Comparison of ENCODE assay signal across 22 cellular contexts in the genomic region with DNA sequence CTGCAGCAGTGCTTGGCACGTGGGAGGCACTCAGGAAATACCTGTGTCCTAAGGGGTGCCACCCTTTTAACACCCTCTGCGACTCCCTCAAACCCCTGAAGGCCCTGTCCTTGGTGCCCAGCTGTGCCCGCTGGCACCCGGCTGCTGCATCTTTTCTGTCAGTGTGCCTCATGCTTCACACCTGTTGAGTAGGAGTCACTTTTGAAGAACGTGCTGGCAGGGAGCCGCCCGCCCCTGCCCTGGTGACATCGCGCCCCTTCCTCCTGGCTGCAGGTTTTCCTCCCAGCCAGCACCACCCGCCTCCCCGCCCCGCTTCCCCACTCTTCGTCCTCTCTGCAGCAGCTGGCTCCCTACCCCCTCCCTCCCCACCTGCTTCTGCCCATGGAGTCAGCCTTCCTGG. TPM values are rescaled to one million over a fixed set of nuclear protein-coding genes. Genes with fewer than 3 reads are reported as not detected.
A peak's percentile ranks its signal among the peaks of the same experiment; 100 is the strongest.
DNase-seq lines count a peak whose midpoint lies in the region; ATAC-seq, FAIRE-seq and TF ChIP-seq lines count a peak whose summit lies in the region.
"Had no signal": no experiment of that assay in that cellular context is flagged by ENCODE, and none has a peak within 500 bp of the region (broad histone marks: within the 10 kb centered on the region; RNA-seq: fewer than 3 reads in every experiment).

No MANE protein-coding gene starts in this region.

- no TSS peak for BruUV-seq in K562 (replicated peaks; lab: Mats Ljungman, UMichigan)

- no peak for TF ChIP-seq POLR2A in K562 (conservative IDR thresholded peaks at IDR 0.05)

- no peak overlapping the region for H3K4ac ChIP-seq in neuronal stem cell (ENCODE audit: low read length)

- H3K4me1 ChIP-seq in K562 (replicated peaks in 1 of 2; ENCODE audit: control insufficient read depth in 2 of 2, insufficient read depth in 2 of 2, low read length in 2 of 2) (peaks cover 9 to 47% of the 10 kb centered on the region in 2 experiments), neuronal stem cell (ENCODE audit: control insufficient read depth in 2 of 2, insufficient read depth in 1 of 2, low read depth in 1 of 2, low read length in 2 of 2) (peaks cover 0 to 2% of the 10 kb centered on the region in 2 donors), aorta (ENCODE audit: control insufficient read depth in 1 of 2, insufficient read depth in 2 of 2, low read length in 2 of 2) (no peaks in the 10 kb centered on the region)
- H3K4me1 ChIP-seq: ascending aorta had no signal

- TF ChIP-seq RAD21 in K562 (CRISPR knock-in tag; conservative IDR thresholded peaks at IDR 0.05 in 1 of 2, IDR thresholded peaks at IDR 0.05 in 1 of 2), result no peak

- H2BK12ac ChIP-seq in neuronal stem cell (ENCODE audit: low read length), result no peak overlapping the region

- H4K91ac ChIP-seq in neuronal stem cell (ENCODE audit: low read depth, low read length, poor library complexity), result no peak overlapping the region

- H4K8ac ChIP-seq in neuronal stem cell (ENCODE audit: low read depth, low read length), result no peak overlapping the region

- TF ChIP-seq CTCF in K562 (IDR thresholded peaks at IDR 0.05 in 2 of 3, conservative IDR thresholded peaks at IDR 0.05 in 1 of 3; ENCODE audit: insufficient read depth in 2 of 3, low read depth in 1 of 3, low read length in 3 of 3), result no peak
- no peak for TF ChIP-seq CTCF in foreskin fibroblast (IDR thresholded peaks at IDR 0.05; ENCODE audit: low read depth, low read length)

- H3K9me3 ChIP-seq in K562 (replicated peaks; ENCODE audit: control insufficient read depth, insufficient read depth, low read depth, low read length) (no peaks in the 10 kb centered on the region), neuronal stem cell (replicated peaks in 1 of 2; ENCODE audit: control insufficient read depth in 2 of 2, insufficient read depth in 1 of 2, low read depth in 1 of 2, low read length in 2 of 2) (no peaks in the 10 kb centered on the region), aorta (ENCODE audit: control insufficient read depth, low read length) (no peaks in the 10 kb centered on the region)
- H3K9me3 ChIP-seq: A549, ascending aorta had no signal

- H3K79me2 ChIP-seq in K562 (ENCODE audit: control insufficient read depth, insufficient read depth, low read length), result no peaks in the 10 kb centered on the region

- no peaks in the 10 kb centered on the region for H3K27me3 ChIP-seq in K562 (ENCODE audit: control insufficient read depth in 2 of 2, insufficient read depth in 2 of 2, low read length in 2 of 2)
- H3K27me3 ChIP-seq in neuronal stem cell (ENCODE audit: control insufficient read depth in 3 of 3, insufficient read depth in 3 of 3, low read depth in 1 of 3, low read length in 3 of 3), result no peaks in the 10 kb centered on the region
- H3K27me3 ChIP-seq in aorta (ENCODE audit: control insufficient read depth in 1 of 2, insufficient read depth in 2 of 2, low read length in 1 of 2), result no peaks in the 10 kb centered on the region
- H3K27me3 ChIP-seq: ascending aorta had no signal

- 85% methylated on average over 10 of the region's 13 CpGs for whole genome bisulfite sequencing in K562 (ENCODE audit: insufficient coverage, low coverage, missing lambda C conversion rate)
- WGBS in neuronal stem cell (ENCODE audit: extremely low coverage in 2 of 2, insufficient read length in 2 of 2, insufficient replicate concordance in 1 of 2), 2 donors, result no CpG with 5 or more reads among the region's 13 CpGs
- 85 to 89% methylated on average over 11 to 13 of the region's 13 CpGs for WGBS in aorta, 2 donors

- ATAC-seq in Right ventricle myocardium inferior (peak; percentile 15), left ventricle myocardium superior (no peak), K562 (no peak), aorta (ENCODE audit: low FRiP score) (peak; percentile 8), HG02610 (IDR thresholded peaks at IDR 0.05; ENCODE audit: unreplicated experiment) (no peak)

- no peak for DNase-seq in Right ventricle myocardium inferior (ENCODE audit: missing footprints)
- DNase-seq in left ventricle myocardium superior, result no peak
- DNase-seq in K562 (ENCODE audit: extremely low read depth in 1 of 4, low spot score in 3 of 4), result no peak
- no peak for DNase-seq in neuronal stem cell (ENCODE audit: low spot score)
- DNase-seq in aorta, result no peak
- DNase-seq in foreskin fibroblast, result no peak
- DNase-seq in AG08396 (ENCODE audit: low spot score), result no peak
- DNase-seq: activated CD4-positive, alpha-beta T cell treated with anti-CD3 and anti-CD28 coated beads for 4 hours; activated CD8-positive, alpha-beta memory T cell treated with anti-CD3 and anti-CD28 coated beads, Interleukin-2, amount 50 U/mL, for 4 hours; activated gamma-delta T cell treated with Interleukin-2 at 50 U/mL for 16 hours; EL; mesendoderm; NCI-H1436; NCI-H345; NK-92 treated with Interleukin-12 subunit alpha and Interleukin-12 subunit beta, amount 100 ng/mL, for 24 hours; T-helper 9 cell had no signal

- intact Hi-C loops in Right ventricle myocardium inferior (cut with DNase I) (loop anchor here (2.0 kb wide), 1 partner anchor 13 kb away; no protein-coding TSS in a partner anchor), left ventricle myocardium superior (cut with micrococcal nuclease) (no loop called here), K562 (cut with micrococcal nuclease) (no loop called here), aorta (cut with DNase I) (no loop called here)

- POLR2A ChIA-PET in K562 (lab: Yijun Ruan, JAX), result interaction anchor here (0.5 to 12.2 kb wide), 12 partner anchors 9 to 1173 kb away, joined by 3 to 185 read pairs (median 6); partner anchors contain the start of genes MALAT1 and NEAT1

- peak overlapping the region; percentile 43 for H3K23ac ChIP-seq in neuronal stem cell (ENCODE audit: low read depth, low read length, poor library complexity)

- H3K79me1 ChIP-seq in neuronal stem cell (ENCODE audit: low read depth, low read length), result peaks cover 5% of the 10 kb centered on the region

- H3K4me2 ChIP-seq in K562 (ENCODE audit: insufficient read depth, low read length), result no peak overlapping the region
- no peak overlapping the region for H3K4me2 ChIP-seq in neuronal stem cell (ENCODE audit: insufficient read depth, low read length, poor library complexity, severe bottlenecking)
- H3K4me2 ChIP-seq: A549 had no signal

- no peak overlapping the region for H2AFZ ChIP-seq in K562 (ENCODE audit: low read depth, low read length)
- no peak overlapping the region for H2AFZ ChIP-seq in neuronal stem cell (ENCODE audit: low read length)

- no peak overlapping the region for H2AK5ac ChIP-seq in neuronal stem cell (ENCODE audit: low read depth, low read length)

- TF ChIP-seq EP300 in K562 (IDR thresholded peaks at IDR 0.05; ENCODE audit: low read length), result no peak

- H2BK15ac ChIP-seq in neuronal stem cell (ENCODE audit: low read length), result no peak overlapping the region

- peak overlapping the region in 1 of 2 experiments; percentile 75; a peak in 2 of 4 replicates for H3K9ac ChIP-seq in K562 (ENCODE audit: insufficient read depth in 1 of 2, low read depth in 2 of 2, low read length in 2 of 2)
- H3K9ac ChIP-seq in neuronal stem cell (ENCODE audit: low read depth, low read length, poor library complexity), result no peak overlapping the region

- CTCF ChIA-PET in K562 (lab: Yijun Ruan, JAX; ENCODE audit: low intra/inter-chr PET ratio), result no interaction called here

- no peaks in the 10 kb centered on the region for H3K9me1 ChIP-seq in K562 (ENCODE audit: control insufficient read depth, insufficient read depth, low read length)

- FAIRE-seq in K562 (lab: Jason Lieb, UNC), result no peak
- FAIRE-seq: A549, colon, frontal cortex had no signal

- no peak overlapping the region for H3K18ac ChIP-seq in neuronal stem cell (ENCODE audit: low read length)

- H2BK120ac ChIP-seq in neuronal stem cell (ENCODE audit: low read depth, low read length), result no peak overlapping the region

- peaks cover 80% of the 10 kb centered on the region for H3K36me3 ChIP-seq in K562 (ENCODE audit: control insufficient read depth, insufficient read depth, low read length)
- peaks cover 12 to 57% of the 10 kb centered on the region in 2 donors for H3K36me3 ChIP-seq in neuronal stem cell (replicated peaks in 1 of 2; ENCODE audit: control insufficient read depth in 2 of 2, insufficient read depth in 2 of 2, low read length in 2 of 2)
- H3K36me3 ChIP-seq in aorta (ENCODE audit: control insufficient read depth in 1 of 2, insufficient read depth in 2 of 2, low read length in 1 of 2), result peaks cover 0 to 2% of the 10 kb centered on the region in 2 donors

- in situ Hi-C loops in K562 (cut with MboI), result no loop called here

- 0 out of 2 replicates have a peak, but pooled peaks cover 4% of the 10 kb centered on the region for H4K20me1 ChIP-seq in K562 (replicated peaks; ENCODE audit: control insufficient read depth, insufficient read depth, low read length)

- H2BK5ac ChIP-seq in neuronal stem cell (ENCODE audit: low read length), result no peak overlapping the region

- H3K4me3 ChIP-seq in K562 (no peak overlapping the region), neuronal stem cell (ENCODE audit: low read length in 2 of 2) (no peak overlapping the region), aorta (ENCODE audit: low read length in 2 of 2) (no peak overlapping the region), foreskin fibroblast (ENCODE audit: low read depth in 1 of 2, low read length in 2 of 2) (no peak overlapping the region)
- H3K4me3 ChIP-seq: A549, ascending aorta had no signal

- no peak overlapping the region for H3K14ac ChIP-seq in neuronal stem cell (ENCODE audit: low read length)

- peak overlapping the region; percentile 33; the same call in 1 of the 3 replicates for H3K27ac ChIP-seq in K562 (ENCODE audit: extremely low read depth, low read depth, low read length)
- H3K27ac ChIP-seq in neuronal stem cell (replicated peaks; ENCODE audit: low read length), result no peak overlapping the region
- no peak overlapping the region for H3K27ac ChIP-seq in aorta (ENCODE audit: low read depth in 1 of 2, low read length in 2 of 2)
- H3K27ac ChIP-seq: A549, ascending aorta had no signal

RNA-seq across cellular contexts. Expression of gene FRMD8, which starts 17.8 kb away (rescaled TPM):
- total RNA-seq in Right ventricle myocardium inferior (8.2 TPM), left ventricle myocardium superior (9.7 TPM), K562 (2014; rRNA removed) (34.6 and 46.5 TPM in 2 replicates), K562 (2014; rRNA removed; fragmentation: Illumina TruSeq; extraction: Trizol) (6.2 and 8.6 TPM in 2 replicates), K562 (2015; rRNA removed; fragmentation: Illumina TruSeq; extraction: Trizol) (15.0 and 15.8 TPM in 2 replicates), K562 (2021) (44.2 and 54.5 TPM in 2 replicates), aorta (10 to 100 TPM; 27.8 to 39.5 TPM)
- total RNA-seq in K562 (2011; cell fraction: chromatin; rRNA removed; ENCODE audit: low replicate concordance), result 28.5 and 83.6 TPM in 2 replicates
- total RNA-seq in K562 (2011; cell fraction: nucleolus; rRNA removed), result 89.6 and 96.9 TPM in 2 replicates
- 32.8 and 36.5 TPM in 2 replicates for total RNA-seq in K562 (2011; cell fraction: nucleoplasm; rRNA removed)
- polyA plus RNA-seq in K562 (2011; rRNA removed) (16.0 and 19.9 TPM in 2 replicates), K562 (2014; fragmentation: Illumina TruSeq; extraction: Trizol) (12.0 and 19.4 TPM in 2 replicates), K562 (2014; fragmentation: Nextera tagmentation; extraction: Ambion mirVana) (1 to 10 TPM; 4.5 to 5.0 TPM), K562 (2014; rRNA removed) (33.4 and 41.7 TPM in 2 replicates), aorta (10 to 100 TPM; 16.8 to 19.2 TPM)
- 24.0 and 43.0 TPM in 2 replicates for polyA plus RNA-seq in K562 (2011; cell fraction: cytosol; rRNA removed)
- 25.1 and 46.6 TPM in 2 replicates for polyA plus RNA-seq in K562 (2011; cell fraction: nucleus; rRNA removed)
- polyA plus RNA-seq in K562 (2012), result 21.4 and 22.5 TPM in 2 replicates
- 8.4 and 13.5 TPM in 2 replicates for polyA minus RNA-seq in K562 (2011; rRNA and poly(A)+ RNA removed)
- polyA minus RNA-seq in K562 (2011; cell fraction: cytosol; rRNA and poly(A)+ RNA removed), result 21.0 and 21.1 TPM in 2 replicates
- 28.1 and 34.6 TPM in 2 replicates for polyA minus RNA-seq in K562 (2011; cell fraction: nucleus; rRNA and poly(A)+ RNA removed)
- 5.9 TPM for polyA plus RNA-seq in neuronal stem cell (2013, experiment 1 of 2)
- polyA plus RNA-seq in neuronal stem cell (2013, experiment 2 of 2), result 6.1 TPM

RNA-seq across cellular contexts. Expression of gene NEAT1, which starts 18.4 kb away (rescaled TPM):
- total RNA-seq in Right ventricle myocardium inferior, result 457 TPM
- 508 TPM for total RNA-seq in left ventricle myocardium superior
- 684 and 1,510 TPM in 2 replicates for total RNA-seq in K562 (2011; cell fraction: chromatin; rRNA removed; ENCODE audit: low replicate concordance)
- total RNA-seq in K562 (2011; cell fraction: nucleolus; rRNA removed), result 291 and 321 TPM in 2 replicates
- 737 and 1,283 TPM in 2 replicates for total RNA-seq in K562 (2011; cell fraction: nucleoplasm; rRNA removed)
- total RNA-seq in K562 (2014; rRNA removed), result 15.2 and 20.1 TPM in 2 replicates
- total RNA-seq in K562 (2014; rRNA removed; fragmentation: Illumina TruSeq; extraction: Trizol), result 62.8 and 76.9 TPM in 2 replicates
- total RNA-seq in K562 (2015; rRNA removed; fragmentation: Illumina TruSeq; extraction: Trizol), result 26.3 and 31.5 TPM in 2 replicates
- 129 and 208 TPM in 2 replicates for total RNA-seq in K562 (2021)
- 56.2 and 171 TPM in 2 replicates for polyA plus RNA-seq in K562 (2011; rRNA removed)
- polyA plus RNA-seq in K562 (2011; cell fraction: cytosol; rRNA removed), result 45.5 and 49.2 TPM in 2 replicates
- polyA plus RNA-seq in K562 (2011; cell fraction: nucleus; rRNA removed), result 234 and 651 TPM in 2 replicates
- polyA plus RNA-seq in K562 (2012), result 312 and 328 TPM in 2 replicates
- polyA plus RNA-seq in K562 (2014; fragmentation: Illumina TruSeq; extraction: Trizol), result 137 and 146 TPM in 2 replicates
- 10 to 100 TPM; 22.8 to 30.1 TPM for polyA plus RNA-seq in K562 (2014; fragmentation: Nextera tagmentation; extraction: Ambion mirVana)
- 382 and 389 TPM in 2 replicates for polyA plus RNA-seq in K562 (2014; rRNA removed)
- 92.6 and 137 TPM in 2 replicates for polyA minus RNA-seq in K562 (2011; rRNA and poly(A)+ RNA removed)
- polyA minus RNA-seq in K562 (2011; cell fraction: cytosol; rRNA and poly(A)+ RNA removed), result 19.9 and 35.6 TPM in 2 replicates
- polyA minus RNA-seq in K562 (2011; cell fraction: nucleus; rRNA and poly(A)+ RNA removed), result 168 and 220 TPM in 2 replicates
- 2.0 TPM for polyA plus RNA-seq in neuronal stem cell (2013, experiment 1 of 2)
- polyA plus RNA-seq in neuronal stem cell (2013, experiment 2 of 2), result 2.5 TPM
- total RNA-seq in aorta, result 1,000 to 10,000 TPM; 1,566 to 1,734 TPM
- 1,000 to 10,000 TPM in 1 of 2 donors, 100 to 1,000 TPM in 1; 239 to 1,307 TPM for polyA plus RNA-seq in aorta

RNA-seq across cellular contexts. Expression of gene SLC25A45, which starts 21.8 kb away (rescaled TPM):
- total RNA-seq in Right ventricle myocardium inferior (5.6 TPM), left ventricle myocardium superior (4.6 TPM), K562 (2014; rRNA removed) (0.82 and 2.3 TPM in 2 replicates), K562 (2014; rRNA removed; fragmentation: Illumina TruSeq; extraction: Trizol) (0.55 and 0.57 TPM in 2 replicates), K562 (2015; rRNA removed; fragmentation: Illumina TruSeq; extraction: Trizol) (0.40 and 0.45 TPM in 2 replicates), K562 (2021) (0.92 and 2.2 TPM in 2 replicates), aorta (10 to 100 TPM in 1 of 2 donors, 1 to 10 TPM in 1; 9.1 to 16.0 TPM)
- 2.5 and 2.9 TPM in 2 replicates for total RNA-seq in K562 (2011; cell fraction: chromatin; rRNA removed; ENCODE audit: low replicate concordance)
- 2.7 and 3.6 TPM in 2 replicates for total RNA-seq in K562 (2011; cell fraction: nucleolus; rRNA removed)
- total RNA-seq in K562 (2011; cell fraction: nucleoplasm; rRNA removed), result 2.3 and 2.7 TPM in 2 replicates
- polyA plus RNA-seq in K562 (2011; rRNA removed) (0.61 and 0.81 TPM in 2 replicates), K562 (2014; fragmentation: Illumina TruSeq; extraction: Trizol) (0.51 and 0.68 TPM in 2 replicates), K562 (2014; fragmentation: Nextera tagmentation; extraction: Ambion mirVana) (under 1 TPM; 0.15 to 0.34 TPM), K562 (2014; rRNA removed) (0.93 and 1.1 TPM in 2 replicates), aorta (10 to 100 TPM in 1 of 2 donors, 1 to 10 TPM in 1; 5.6 to 10.7 TPM)
- 0.49 and 0.85 TPM in 2 replicates for polyA plus RNA-seq in K562 (2011; cell fraction: cytosol; rRNA removed)
- polyA plus RNA-seq in K562 (2011; cell fraction: nucleus; rRNA removed), result 1.2 and 3.9 TPM in 2 replicates
- polyA plus RNA-seq in K562 (2012), result 1.3 and 1.4 TPM in 2 replicates
- 0.35 and 0.42 TPM in 2 replicates for polyA minus RNA-seq in K562 (2011; rRNA and poly(A)+ RNA removed)
- polyA minus RNA-seq in K562 (2011; cell fraction: cytosol; rRNA and poly(A)+ RNA removed), result 0.76 and 0.91 TPM in 2 replicates
- 0.40 and 0.56 TPM in 2 replicates for polyA minus RNA-seq in K562 (2011; cell fraction: nucleus; rRNA and poly(A)+ RNA removed)
- 0.43 TPM for polyA plus RNA-seq in neuronal stem cell (2013, experiment 1 of 2)
- 0.32 TPM for polyA plus RNA-seq in neuronal stem cell (2013, experiment 2 of 2)

RNA-seq across cellular contexts. Expression of gene TIGD3, which starts 49.7 kb away (rescaled TPM):
- total RNA-seq in Right ventricle myocardium inferior (0.54 TPM), left ventricle myocardium superior (0.97 TPM), K562 (2014; rRNA removed) (1.3 and 2.1 TPM in 2 replicates), K562 (2014; rRNA removed; fragmentation: Illumina TruSeq; extraction: Trizol) (0.29 and 0.44 TPM in 2 replicates), K562 (2015; rRNA removed; fragmentation: Illumina TruSeq; extraction: Trizol) (0.65 and 0.75 TPM in 2 replicates), K562 (2021) (0.81 and 1.3 TPM in 2 replicates), aorta (under 1 TPM in 1 of 2 donors, not detected in 1; 0.16 TPM)
- 0.79 and 1.5 TPM in 2 replicates for total RNA-seq in K562 (2011; cell fraction: chromatin; rRNA removed; ENCODE audit: low replicate concordance)
- 1.4 and 1.5 TPM in 2 replicates for total RNA-seq in K562 (2011; cell fraction: nucleolus; rRNA removed)
- total RNA-seq in K562 (2011; cell fraction: nucleoplasm; rRNA removed), result 0.38 and 0.95 TPM in 2 replicates
- polyA plus RNA-seq in K562 (2011; rRNA removed) (0.39 and 0.56 TPM in 2 replicates), K562 (2014; fragmentation: Illumina TruSeq; extraction: Trizol) (0.49 and 0.64 TPM in 2 replicates), K562 (2014; fragmentation: Nextera tagmentation; extraction: Ambion mirVana) (under 1 TPM; 0.06 to 0.08 TPM), K562 (2014; rRNA removed) (0.61 and 0.98 TPM in 2 replicates), aorta (under 1 TPM in 1 of 2 donors, not detected in 1; 0.88 TPM)
- polyA plus RNA-seq in K562 (2011; cell fraction: cytosol; rRNA removed), result 0.53 and 1.1 TPM in 2 replicates
- 0.79 and 1.1 TPM in 2 replicates for polyA plus RNA-seq in K562 (2011; cell fraction: nucleus; rRNA removed)
- polyA plus RNA-seq in K562 (2012), result 1.0 and 1.8 TPM in 2 replicates
- polyA minus RNA-seq in K562 (2011; rRNA and poly(A)+ RNA removed), result 0.12 and 0.25 TPM in 2 replicates
- polyA minus RNA-seq in K562 (2011; cell fraction: cytosol; rRNA and poly(A)+ RNA removed), result 0.64 TPM in 1 of 2 replicates, not detected in the other
- polyA minus RNA-seq in K562 (2011; cell fraction: nucleus; rRNA and poly(A)+ RNA removed), result 0.67 and 0.81 TPM in 2 replicates
- polyA plus RNA-seq in neuronal stem cell (2013, experiment 1 of 2), result 1.8 TPM
- 1.6 TPM for polyA plus RNA-seq in neuronal stem cell (2013, experiment 2 of 2)
- total RNA-seq: ascending aorta, ureter had no signal

Comparison
In these comparisons a context has a peak if more than half of its experiments do, and no peak if none do; other contexts are left out.
1. ATAC-seq: peak in Right ventricle myocardium inferior (single experiment) and aorta (single experiment); none in left ventricle myocardium superior (single experiment), K562 (single experiment) and HG02610 (single experiment).